7 cellular contexts compared by ENCODE assay signal in genomic region chr14:72632727-72633126, GRCh38.
"Had no signal": no experiment of that assay in that cellular context is flagged by ENCODE, and none has a peak within 500 bp of the region (broad histone marks: within the 10 kb centered on the region; RNA-seq: fewer than 3 reads in every experiment).

No MANE protein-coding gene starts in this region.

- DNase-seq: H9, HCEC 1CT had no signal

- H3K27ac ChIP-seq: HL-60 had no signal

- FAIRE-seq: H1, H54, K562 had no signal

- H3K4me2 ChIP-seq: GM23338 had no signal

- H2AFZ ChIP-seq: GM23338 had no signal

- ATAC-seq: GM23338, K562 had no signal

- H3K4me3 ChIP-seq: GM23338, K562 had no signal
